ENCODE assay signal across 1 cellular context in genomic region chr1:6179564-6180175, GRCh38.
TF ChIP-seq lines count a peak whose summit lies in the region.

No MANE protein-coding gene starts in this region.

TF ChIP-seq in SK-N-SH, 30 proteins besides CTCF, POLR2A, EP300 and RAD21 (continued from another document):
- TF ChIP-seq, protein P1, sequence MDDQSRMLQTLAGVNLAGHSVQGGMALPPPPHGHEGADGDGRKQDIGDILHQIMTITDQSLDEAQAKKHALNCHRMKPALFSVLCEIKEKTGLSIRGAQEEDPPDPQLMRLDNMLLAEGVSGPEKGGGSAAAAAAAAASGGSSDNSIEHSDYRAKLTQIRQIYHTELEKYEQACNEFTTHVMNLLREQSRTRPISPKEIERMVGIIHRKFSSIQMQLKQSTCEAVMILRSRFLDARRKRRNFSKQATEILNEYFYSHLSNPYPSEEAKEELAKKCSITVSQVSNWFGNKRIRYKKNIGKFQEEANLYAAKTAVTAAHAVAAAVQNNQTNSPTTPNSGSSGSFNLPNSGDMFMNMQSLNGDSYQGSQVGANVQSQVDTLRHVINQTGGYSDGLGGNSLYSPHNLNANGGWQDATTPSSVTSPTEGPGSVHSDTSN (IDR thresholded peaks at IDR 0.05) = no peak
- TF ChIP-seq, protein P2, sequence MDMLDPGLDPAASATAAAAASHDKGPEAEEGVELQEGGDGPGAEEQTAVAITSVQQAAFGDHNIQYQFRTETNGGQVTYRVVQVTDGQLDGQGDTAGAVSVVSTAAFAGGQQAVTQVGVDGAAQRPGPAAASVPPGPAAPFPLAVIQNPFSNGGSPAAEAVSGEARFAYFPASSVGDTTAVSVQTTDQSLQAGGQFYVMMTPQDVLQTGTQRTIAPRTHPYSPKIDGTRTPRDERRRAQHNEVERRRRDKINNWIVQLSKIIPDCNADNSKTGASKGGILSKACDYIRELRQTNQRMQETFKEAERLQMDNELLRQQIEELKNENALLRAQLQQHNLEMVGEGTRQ (IDR thresholded peaks at IDR 0.05; ENCODE audit: borderline replicate concordance, low read depth, low read length) = no peak
- TF ChIP-seq TCF12 (IDR thresholded peaks at IDR 0.05) (no peak), MEF2A (IDR thresholded peaks at IDR 0.05; ENCODE audit: borderline replicate concordance, low read depth) (no peak), FOXM1 (IDR thresholded peaks at IDR 0.05; ENCODE audit: low read depth) (no peak), SIN3A (IDR thresholded peaks at IDR 0.05; ENCODE audit: borderline replicate concordance, low read depth, low read length) (no peak), EZH2phosphoT487 (IDR thresholded peaks at IDR 0.05; ENCODE audit: borderline replicate concordance, low read depth) (no peak), IRF3 (IDR thresholded peaks at IDR 0.05; ENCODE audit: low read depth, low read length) (no peak)
